ENCODE assay signal across 10 cellular contexts in genomic region chr14:21100931-21101330, GRCh38. TPM values are rescaled to one million over a fixed set of nuclear protein-coding genes. Genes with fewer than 3 reads are reported as not detected.
DNase-seq lines count a peak whose midpoint lies in the region; ATAC-seq and TF ChIP-seq lines count a peak whose summit lies in the region.
"Had no signal": no experiment of that assay in that cellular context is flagged by ENCODE, and none has a peak within 500 bp of the region (broad histone marks: within the 10 kb centered on the region; RNA-seq: fewer than 3 reads in every experiment).

Gene TMEM253, plus strand, starts transcription at chr14:21101066. Its CDS starts 278 bp downstream, at chr14:21101344.

- peak within 1 kb of the TSS; percentile 82 for H3K27ac Mint-ChIP-seq in activated CD4-positive, alpha-beta T cell treated with anti-CD3 and anti-CD28 coated beads, Interleukin-2, amount 10 ng/mL, durations not matched to agents 24 days and 14 days
- peak within 1 kb of the TSS; percentile 72 for H3K27ac Mint-ChIP-seq in stimulated activated effector memory CD8-positive, alpha-beta T cell treated with anti-CD3 and anti-CD28 coated beads, Interleukin-12 subunit alpha, Interleukin-12 subunit beta, amount 100 ng/mL, for 72 hours
- no peak within 1 kb of the TSS for H3K27ac Mint-ChIP-seq in CD8-positive, alpha-beta T cell

- CTCF ChIA-PET in RWPE1 (lab: Yijun Ruan, JAX) = interaction anchor here (0.5 to 6.9 kb wide), 4 partner anchors 8 to 100 kb away, joined by 3 to 72 read pairs (median 36); no protein-coding TSS in a partner anchor
- CTCF ChIA-PET in CD8-positive, alpha-beta T cell (lab: Charles Lee) = interaction anchor here (1.1 to 11.8 kb wide), 6 partner anchors 7 to 85 kb away, joined by 3 to 336 read pairs (median 118); partner anchors contain the start of gene ARHGEF40

- peaks cover 17% of the 10 kb centered on the region for H3K27me3 Mint-ChIP-seq in activated CD4-positive, alpha-beta T cell treated with anti-CD3 and anti-CD28 coated beads, Interleukin-2, amount 10 ng/mL, durations not matched to agents 24 days and 14 days
- no peaks in the 10 kb centered on the region for H3K27me3 Mint-ChIP-seq in CD8-positive, alpha-beta T cell (ENCODE audit: low read depth)

- peaks cover 7 to 73% (median 24%) of the 10 kb centered on the region in 3 donors for H3K4me1 ChIP-seq in gastroesophageal sphincter
- H3K4me1 ChIP-seq in CD8-positive, alpha-beta T cell (ENCODE audit: insufficient read depth, low read length) = peaks cover 31% of the 10 kb centered on the region

- H3K9me3 Mint-ChIP-seq in activated CD4-positive, alpha-beta T cell treated with anti-CD3 and anti-CD28 coated beads, Interleukin-2, amount 10 ng/mL, durations not matched to agents 24 days and 14 days = no peaks in the 10 kb centered on the region
- no peaks in the 10 kb centered on the region for H3K9me3 Mint-ChIP-seq in stimulated activated effector memory CD8-positive, alpha-beta T cell treated with anti-CD3 and anti-CD28 coated beads, Interleukin-12 subunit alpha, Interleukin-12 subunit beta, amount 100 ng/mL, for 72 hours
- H3K9me3 Mint-ChIP-seq in CD8-positive, alpha-beta T cell = no peaks in the 10 kb centered on the region

- no peak for DNase-seq in activated CD4-positive, alpha-beta T cell treated with anti-CD3 and anti-CD28 coated beads, Interleukin-2, amount 10 ng/mL, durations not matched to agents 24 days and 14 days
- no peak for DNase-seq in activated CD4-positive, alpha-beta T cell treated with anti-CD3 and anti-CD28 coated beads for 48 hours
- DNase-seq in RWPE1 (ENCODE audit: low spot score) (no peak), SIG-M5 treated with dmso at 0.1 percent for 504 hours (lab: John Stamatoyannopoulos, UW; ENCODE audit: unreplicated experiment) (no peak), Kasumi-1 (lab: John Stamatoyannopoulos, UW) (no peak)
- DNase-seq in stimulated activated effector memory CD8-positive, alpha-beta T cell treated with anti-CD3 and anti-CD28 coated beads, Interleukin-12 subunit alpha, Interleukin-12 subunit beta, amount 100 ng/mL, for 72 hours (ENCODE audit: low spot score in 2 of 2) = no peak
- no peak for DNase-seq in CD8-positive, alpha-beta T cell
- DNase-seq: activated naive CD4-positive, alpha-beta T cell treated with anti-CD3 and anti-CD28 coated beads, Interleukin-2, amount 50 U/mL, for 16 hours; head of caudate nucleus had no signal

- ATAC-seq in gastroesophageal sphincter = no peak
- ATAC-seq in stimulated activated effector memory CD8-positive, alpha-beta T cell treated with anti-CD3 and anti-CD28 coated beads, Interleukin-12 subunit alpha, Interleukin-12 subunit beta, amount 100 ng/mL, for 72 hours = no peak
- ATAC-seq in CD8-positive, alpha-beta T cell = no peak

- H3K36me3 ChIP-seq in gastroesophageal sphincter = no peaks in the 10 kb centered on the region
- no peaks in the 10 kb centered on the region for H3K36me3 ChIP-seq in CD8-positive, alpha-beta T cell (ENCODE audit: insufficient read depth, low read length)

- peaks cover 33% of the 10 kb centered on the region for H3K4me1 Mint-ChIP-seq in activated CD4-positive, alpha-beta T cell treated with anti-CD3 and anti-CD28 coated beads, Interleukin-2, amount 10 ng/mL, durations not matched to agents 24 days and 14 days
- peaks cover 43% of the 10 kb centered on the region for H3K4me1 Mint-ChIP-seq in stimulated activated effector memory CD8-positive, alpha-beta T cell treated with anti-CD3 and anti-CD28 coated beads, Interleukin-12 subunit alpha, Interleukin-12 subunit beta, amount 100 ng/mL, for 72 hours
- H3K4me1 Mint-ChIP-seq in CD8-positive, alpha-beta T cell (ENCODE audit: low read depth) = peaks cover 32% of the 10 kb centered on the region

- H3K27ac ChIP-seq in RWPE1 (peak within 1 kb of the TSS; percentile 98), gastroesophageal sphincter (peak within 1 kb of the TSS in 3 of 4 donors; percentile 98 to 99 (median 98))
- H3K27ac ChIP-seq in CD8-positive, alpha-beta T cell (ENCODE audit: low read depth, low read length) = no peak within 1 kb of the TSS

- no peaks in the 10 kb centered on the region for H3K9me3 ChIP-seq in gastroesophageal sphincter
- no peaks in the 10 kb centered on the region for H3K9me3 ChIP-seq in CD8-positive, alpha-beta T cell (ENCODE audit: low read length)

- POLR2A ChIA-PET in RWPE1 (lab: Yijun Ruan, JAX; ENCODE audit: low non-redundant PET) = no interaction called here
- POLR2A ChIA-PET in CD8-positive, alpha-beta T cell (lab: Charles Lee) = interaction anchor here (1.0 to 1.5 kb wide), 3 partner anchors 8 to 30 kb away, joined by 3 to 5 read pairs (median 3); partner anchors contain the start of gene ARHGEF40

- no peaks in the 10 kb centered on the region for H3K27me3 ChIP-seq in gastroesophageal sphincter
- H3K27me3 ChIP-seq in CD8-positive, alpha-beta T cell (ENCODE audit: insufficient read depth, low read length) = no peaks in the 10 kb centered on the region

- no peak for TF ChIP-seq EP300 in gastroesophageal sphincter (IDR thresholded peaks at IDR 0.05)

- no peaks in the 10 kb centered on the region for H3K36me3 Mint-ChIP-seq in activated CD4-positive, alpha-beta T cell treated with anti-CD3 and anti-CD28 coated beads, Interleukin-2, amount 10 ng/mL, durations not matched to agents 24 days and 14 days (ENCODE audit: low read depth)
- peaks cover 13% of the 10 kb centered on the region for H3K36me3 Mint-ChIP-seq in stimulated activated effector memory CD8-positive, alpha-beta T cell treated with anti-CD3 and anti-CD28 coated beads, Interleukin-12 subunit alpha, Interleukin-12 subunit beta, amount 100 ng/mL, for 72 hours
- peaks cover 3% of the 10 kb centered on the region for H3K36me3 Mint-ChIP-seq in CD8-positive, alpha-beta T cell

- no peak for TF ChIP-seq POLR2A in gastroesophageal sphincter (IDR thresholded peaks at IDR 0.05)

- peak within 1 kb of the TSS; percentile 93 for H3K4me3 Mint-ChIP-seq in activated CD4-positive, alpha-beta T cell treated with anti-CD3 and anti-CD28 coated beads, Interleukin-2, amount 10 ng/mL, durations not matched to agents 24 days and 14 days
- H3K4me3 Mint-ChIP-seq in stimulated activated effector memory CD8-positive, alpha-beta T cell treated with anti-CD3 and anti-CD28 coated beads, Interleukin-12 subunit alpha, Interleukin-12 subunit beta, amount 100 ng/mL, for 72 hours = peak within 1 kb of the TSS; percentile 83
- H3K4me3 Mint-ChIP-seq in CD8-positive, alpha-beta T cell = no peak within 1 kb of the TSS

- intact Hi-C loops in activated CD4-positive, alpha-beta T cell treated with anti-CD3 and anti-CD28 coated beads, Interleukin-2, amount 10 ng/mL, durations not matched to agents 24 days and 14 days (cut with micrococcal nuclease) = loop anchor here (5.0 to 10.0 kb wide), 5 partner anchors 354 to 759 kb away; partner anchors contain the start of genes CHD8, PARP2 and RNASE4
- intact Hi-C loops in CD8-positive, alpha-beta T cell (cut with DNase I, micrococcal nuclease) = loop anchor here (5.0 to 10.0 kb wide), 7 partner anchors 129 to 1486 kb away; partner anchors contain the start of genes DAD1 (in 1 of the 2), HNRNPC (in 1 of the 2), PARP2 (in 1 of the 2) and RNASE4 (in 1 of the 2)

- TF ChIP-seq CTCF in RWPE1 (conservative IDR thresholded peaks at IDR 0.05; ENCODE audit: low read depth) (no peak), gastroesophageal sphincter (IDR thresholded peaks at IDR 0.05) (no peak)
- TF ChIP-seq CTCF in CD8-positive, alpha-beta T cell (IDR thresholded peaks at IDR 0.05) = no peak

- H3K4me3 ChIP-seq in gastroesophageal sphincter = no peak within 1 kb of the TSS
- no peak within 1 kb of the TSS for H3K4me3 ChIP-seq in CD8-positive, alpha-beta T cell (ENCODE audit: low read depth, low read length)

- WGBS in gastroesophageal sphincter (ENCODE audit: low coverage in 1 of 2), 2 donors = 92 to 95% methylated on average over 3 to 4 of the region's 5 CpGs

RNA-seq across cellular contexts. Expression of gene TMEM253, which starts in this region (rescaled TPM):
- not detected in 2 replicates for total RNA-seq in activated CD4-positive, alpha-beta T cell treated with anti-CD3 and anti-CD28 coated beads, Interleukin-2, amount 10 ng/mL, durations not matched to agents 24 days and 14 days
- under 1 TPM in 1 of 4 donors, not detected in 3; 0.94 TPM for total RNA-seq in gastroesophageal sphincter
- not detected for total RNA-seq in CD8-positive, alpha-beta T cell
